Comparison of ENCODE assay signal across 28 cellular contexts in genomic region chr4:74983229-74983628, GRCh38. TPM values are rescaled to one million over a fixed set of nuclear protein-coding genes. Genes with fewer than 3 reads are reported as not detected.
"Had no signal": no experiment of that assay in that cellular context is flagged by ENCODE, and none has a peak within 500 bp of the region (broad histone marks: within the 10 kb centered on the region; RNA-seq: fewer than 3 reads in every experiment).

No MANE protein-coding gene starts in this region.

- H3K27ac ChIP-seq: cardiac muscle cell, SK-N-MC had no signal

- DNase-seq: activated CD4-positive, alpha-beta T cell treated with anti-CD3 and anti-CD28 coated beads, Interleukin-2, amount 10 ng/mL, durations not matched to agents 24 days and 14 days; activated CD4-positive, alpha-beta T cell treated with anti-CD3 and anti-CD28 coated beads, Interleukin-2, amount 50 U/mL, for 4 hours; activated CD8-positive, alpha-beta T cell treated with anti-CD3 and anti-CD28 coated beads for 36 hours; activated effector memory CD4-positive, alpha-beta T cell treated with anti-CD3 and anti-CD28 coated beads, Interleukin-2, amount 50 U/mL, for 16 hours; activated naive CD4-positive, alpha-beta T cell; activated naive CD4-positive, alpha-beta T cell treated with anti-CD3 and anti-CD28 coated beads, Interleukin-2, amount 50 U/mL, for 16 hours; activated naive CD8-positive, alpha-beta T cell treated with anti-CD3 and anti-CD28 coated beads for 36 hours; activated T-cell treated with anti-CD3 and anti-CD28 coated beads, Interleukin-2, amount 50 U/mL, for 1 hour; activated T-cell treated with anti-CD3 and anti-CD28 coated beads, Interleukin-2, amount 50 U/mL, for 72 hours; amniotic stem cell; aorta; MM.1S; MV-4-11; NCI-H1092; NCI-H1436 treated with DMSO at 0.1 percent for 48 hours; NCI-H1694 treated with DMSO at 0.1 percent for 48 hours; NCI-H2029; NCI-H345; NCI-H524 treated with DMSO at 0.1 percent for 48 hours; PC-3; Right ventricle myocardium superior had no signal

- H3K4me3 ChIP-seq: cardiac muscle cell, SK-N-MC had no signal

- ATAC-seq: activated CD8-positive, alpha-beta T cell treated with anti-CD3 and anti-CD28 coated beads for 36 hours; activated T-cell treated with anti-CD3 and anti-CD28 coated beads, Interleukin-2, amount 50 U/mL, for 72 hours; activated T-helper 17 cell treated with anti-CD3 and anti-CD28 coated beads, Interleukin-2, amount 50 U/mL, for 72 hours; PC-3 had no signal

- FAIRE-seq: RCC 7860, TTC549 had no signal

- H3K27me3 ChIP-seq: cardiac muscle cell had no signal

- H3K36me3 ChIP-seq: cardiac muscle cell had no signal

RNA-seq across cellular contexts. Expression of gene PARM1, which starts 50.3 kb away (rescaled TPM):
- total RNA-seq: activated CD4-positive, alpha-beta T cell treated with anti-CD3 and anti-CD28 coated beads, Interleukin-2, amount 10 ng/mL, durations not matched to agents 24 days and 14 days; T-helper 1 cell treated with Interleukin-12 subunit alpha and Interleukin-12 subunit beta and Interleukin-4 antibody, amounts not matched to agents 30 ng/mL and 1 ng/mL, for 36 hours; T-helper 2 cell treated with Interferon-gamma antibody and Interleukin-4, amounts not matched to agents 100 ng/mL and 5 ng/mL, for 36 hours had no signal
